Comparison of ENCODE assay signal across 11 cellular contexts in genomic region chr10:52864459-52865106, GRCh38.
DNase-seq lines count a peak whose midpoint lies in the region; ATAC-seq and TF ChIP-seq lines count a peak whose summit lies in the region.
"Had no signal": no experiment of that assay in that cellular context is flagged by ENCODE, and none has a peak within 500 bp of the region (broad histone marks: within the 10 kb centered on the region; RNA-seq: fewer than 3 reads in every experiment).

No MANE protein-coding gene starts in this region.

- CTCF ChIA-PET in PC-9 (lab: Charles Lee), result no interaction called here

- H4K20me1 ChIP-seq in PC-9 (ENCODE audit: insufficient read depth), result no peaks in the 10 kb centered on the region

- H3K27ac ChIP-seq in PC-9 (no peak overlapping the region), ovary (no peak overlapping the region)
- H3K27ac ChIP-seq: tibial artery had no signal

- no peak for TF ChIP-seq EP300 in ovary (IDR thresholded peaks at IDR 0.05)

- H3K9me3 ChIP-seq in PC-9 (ENCODE audit: insufficient read depth, low read depth) (no peaks in the 10 kb centered on the region), ovary (no peaks in the 10 kb centered on the region)
- H3K9me3 ChIP-seq: tibial artery had no signal

- POLR2A ChIA-PET in PC-9 (lab: Charles Lee; ENCODE audit: unreplicated experiment), result interaction anchor here (0.6 kb wide), 1 partner anchor 13 kb away, joined by 3 read pairs; no protein-coding TSS in a partner anchor

- no peaks in the 10 kb centered on the region for H3F3A ChIP-seq in PC-9 (ENCODE audit: insufficient read depth, low read depth)

- H3K36me3 ChIP-seq in PC-9 (ENCODE audit: low read depth) (no peaks in the 10 kb centered on the region), ovary (no peaks in the 10 kb centered on the region)
- H3K36me3 ChIP-seq: tibial artery had no signal

- WGBS in ovary, 3 donors, result 27 to 45% (median 33%) methylated on average over 10 of the region's 10 CpGs

- H3K27me3 ChIP-seq in PC-9 (ENCODE audit: insufficient read depth, low read depth), result no peaks in the 10 kb centered on the region
- H3K27me3 ChIP-seq in ovary, result no peaks in the 10 kb centered on the region
- H3K27me3 ChIP-seq: tibial artery had no signal

- no peak overlapping the region for H3K4me3 ChIP-seq in PC-9
- H3K4me3 ChIP-seq in fibroblast of pulmonary artery (replicated peaks; ENCODE audit: low read depth, low read length), result no peak overlapping the region
- H3K4me3 ChIP-seq in ovary, result no peak overlapping the region
- H3K4me3 ChIP-seq: tibial artery had no signal

- ATAC-seq in GM19023 (IDR thresholded peaks at IDR 0.05; ENCODE audit: unreplicated experiment) (peak; percentile 80), HG02870 (IDR thresholded peaks at IDR 0.05; ENCODE audit: unreplicated experiment) (no peak)

- intact Hi-C loops in PC-9 (cut with micrococcal nuclease; ENCODE audit: unreplicated experiment), result loop anchor here (5.0 kb wide), 1 partner anchor 47 kb away; no protein-coding TSS in a partner anchor
- intact Hi-C loops in ovary (cut with DNase I), result no loop called here

- DNase-seq in PC-9, result peak; percentile 60 to 84
- DNase-seq in fibroblast of pulmonary artery (ENCODE audit: low read depth), result peak; percentile 92
- DNase-seq in ovary, result peak in 3 of 5 donors; percentile 19 to 49 (median 40)
- DNase-seq in NCI-H1436 treated with DMSO at 0.1 percent for 48 hours (lab: John Stamatoyannopoulos, UW), result no peak
- no peak for DNase-seq in NCI-H526 treated with DMSO at 0.1 percent for 48 hours (lab: John Stamatoyannopoulos, UW)
- no peak for DNase-seq in HuH-7.5 (ENCODE audit: low spot score)
- DNase-seq: GDM1, NCI-H446, tibial artery had no signal

- no peak for TF ChIP-seq POLR2A in ovary (IDR thresholded peaks at IDR 0.05)

- H2AFZ ChIP-seq in PC-9, result no peak overlapping the region

- no peaks in the 10 kb centered on the region for H3K9me2 ChIP-seq in PC-9 (ENCODE audit: insufficient read depth)

- TF ChIP-seq CTCF in PC-9 (conservative IDR thresholded peaks at IDR 0.05) (no peak), fibroblast of pulmonary artery (IDR thresholded peaks at IDR 0.05; ENCODE audit: low read length, missing control alignments) (no peak), ovary (IDR thresholded peaks at IDR 0.05) (no peak)

- no peak overlapping the region for H3K4me2 ChIP-seq in PC-9

- no peaks in the 10 kb centered on the region for H3K79me2 ChIP-seq in PC-9 (ENCODE audit: low read depth)

- H3K4me1 ChIP-seq in PC-9 (replicated peaks; ENCODE audit: insufficient read depth) (no peaks in the 10 kb centered on the region), ovary (ENCODE audit: insufficient read depth) (peaks cover 3% of the 10 kb centered on the region)
- H3K4me1 ChIP-seq: tibial artery had no signal

- no TSS peak for BruUV-seq in PC-9 (replicated peaks; lab: Mats Ljungman, UMichigan)

Comparison
In these comparisons a context has a peak if more than half of its experiments do, and no peak if none do; other contexts are left out.
1. DNase-seq: peak in PC-9 (2 of 2), fibroblast of pulmonary artery (single experiment) and ovary (3 of 5); none in NCI-H1436 treated with DMSO at 0.1 percent for 48 hours (single experiment), NCI-H526 treated with DMSO at 0.1 percent for 48 hours (single experiment) and HuH-7.5 (single experiment).